In genomic region chr3:30538787-30539186, GRCh38 we compare ENCODE assay signal across 13 cellular contexts.
DNase-seq lines count a peak whose midpoint lies in the region; ATAC-seq and TF ChIP-seq lines count a peak whose summit lies in the region.
"Had no signal": no experiment of that assay in that cellular context is flagged by ENCODE, and none has a peak within 500 bp of the region (broad histone marks: within the 10 kb centered on the region; RNA-seq: fewer than 3 reads in every experiment).

No MANE protein-coding gene starts in this region.

- no peak for TF ChIP-seq CTCF in IMR-90 (conservative IDR thresholded peaks at IDR 0.05; ENCODE audit: low read depth, low read length)
- TF ChIP-seq CTCF in cardiac fibroblast (IDR thresholded peaks at IDR 0.05; ENCODE audit: low read depth, low read length): no peak
- no peak for TF ChIP-seq CTCF in prostate gland (IDR thresholded peaks at IDR 0.05)

- no peak overlapping the region for H3K27ac Mint-ChIP-seq in T-helper 2 cell treated with Interferon-gamma antibody and Interleukin-4, amounts not matched to agents 5 μg/mL and 100 μg/mL, for 36 hours
- H3K27ac Mint-ChIP-seq: dendritic cell treated with granulocyte-macrophage colony-stimulating factor and Interleukin-4, amounts not matched to agents 40 ng/mL and 50 ng/mL, for 4 days; nephron progenitor cell had no signal

- H2BK120ac ChIP-seq in IMR-90 (ENCODE audit: low read depth, low read length): peak overlapping the region; percentile 22; the same call in 1 of the 2 replicates

- H3K23ac ChIP-seq in IMR-90 (ENCODE audit: low read depth, low read length): no peak overlapping the region

- H3K9me1 ChIP-seq in IMR-90 (ENCODE audit: insufficient read depth, low read length): no peaks in the 10 kb centered on the region

- H3K27me3 ChIP-seq in IMR-90 (ENCODE audit: control insufficient read depth, insufficient read depth, low read length): no peaks in the 10 kb centered on the region
- H3K27me3 ChIP-seq in prostate gland (replicated peaks; ENCODE audit: insufficient read depth): no peaks in the 10 kb centered on the region

- H3K27ac ChIP-seq in IMR-90 (ENCODE audit: insufficient read depth, low read length) (no peak overlapping the region), prostate gland (no peak overlapping the region), substantia nigra (ENCODE audit: low read depth, low read length, poor library complexity, severe bottlenecking) (no peak overlapping the region)

- no peak overlapping the region for H3K4me3 ChIP-seq in IMR-90 (ENCODE audit: insufficient read depth, low read depth, low read length)
- no peak overlapping the region for H3K4me3 ChIP-seq in cardiac fibroblast (replicated peaks in 1 of 2; ENCODE audit: low read depth in 2 of 2, low read length in 2 of 2)
- H3K4me3 ChIP-seq in prostate gland: no peak overlapping the region

- peak overlapping the region; percentile 42; the same call in 1 of the 2 replicates for H4K5ac ChIP-seq in IMR-90 (ENCODE audit: low read depth, low read length)

- CTCF ChIA-PET in IMR-90 (lab: Yijun Ruan, JAX): no interaction called here

- no peak overlapping the region for H3K14ac ChIP-seq in IMR-90 (replicated peaks; ENCODE audit: low read depth, low read length)

- peak; percentile 59 for DNase-seq in COLO829 (ENCODE audit: low spot score)
- DNase-seq in IMR-90: peak; percentile 94
- peak; percentile 76 to 93 for DNase-seq in cardiac fibroblast (ENCODE audit: low read depth in 2 of 2)
- peak; percentile 91 for DNase-seq in non-pigmented ciliary epithelial cell (ENCODE audit: low read depth)
- no peak for DNase-seq in prostate gland (ENCODE audit: low spot score)
- DNase-seq in substantia nigra (lab: John Stamatoyannopoulos, UW): no peak
- no peak for DNase-seq in T-helper 2 cell treated with Interferon-gamma antibody and Interleukin-4, amounts not matched to agents 5 μg/mL and 100 μg/mL, for 36 hours (ENCODE audit: low spot score)
- DNase-seq in T1000 (lab: John Stamatoyannopoulos, UW): no peak
- DNase-seq: DMS79; NCI-H748 treated with DMSO at 0.1 percent for 48 hours; nephron progenitor cell; stimulated activated CD4-positive, alpha-beta T cell treated with anti-CD3 and anti-CD28 coated beads, Interleukin-4, amount 100 ng/mL, for 4 hours had no signal

- no peak overlapping the region for H2AK5ac ChIP-seq in IMR-90 (ENCODE audit: low read depth, low read length)

- dilution Hi-C loops in IMR-90 (cut with HindIII; ENCODE audit: low sequenced_read_pairs, unreplicated experiment): no loop called here

- TF ChIP-seq RAD21 in IMR-90 (IDR thresholded peaks at IDR 0.05; ENCODE audit: low read length): peak; percentile 10; the same call in 1 of the 2 replicates

- peak overlapping the region; percentile 58; the same call in 1 of the 2 replicates for H2BK20ac ChIP-seq in IMR-90 (ENCODE audit: low read depth, low read length)

- H4K91ac ChIP-seq in IMR-90 (ENCODE audit: insufficient read depth, low read depth, low read length): no peak overlapping the region

- H3K9me3 ChIP-seq in IMR-90 (ENCODE audit: control insufficient read depth, insufficient read depth, low read length) (no peaks in the 10 kb centered on the region), prostate gland (no peaks in the 10 kb centered on the region)

- no peaks in the 10 kb centered on the region for H3K79me1 ChIP-seq in IMR-90 (ENCODE audit: low read depth in 1 of 2, low read length in 2 of 2)

- H4K8ac ChIP-seq in IMR-90 (ENCODE audit: low read depth in 2 of 2, low read length in 2 of 2): peak overlapping the region in 1 of 2 experiments; percentile 17; a peak in 2 of 4 replicates

- no CpG with 5 or more reads among the region's 1 CpG for WGBS in IMR-90 (ENCODE audit: extremely low coverage in 2 of 2, insufficient read length in 1 of 2), 2 experiments
- WGBS in prostate gland: 36% methylated on average over 1 of the region's 1 CpG

- H3K4me1 ChIP-seq in IMR-90 (ENCODE audit: control insufficient read depth, insufficient read depth, low read length) (peaks cover 5% of the 10 kb centered on the region; the same call in 1 of the 2 replicates), prostate gland (replicated peaks) (no peaks in the 10 kb centered on the region)

- H3K4me2 ChIP-seq in IMR-90 (ENCODE audit: low read depth, low read length): peak overlapping the region; percentile 4; the same call in 1 of the 2 replicates

- ATAC-seq in IMR-90 (ENCODE audit: low read depth): peak; percentile 87

- H3K4me1 Mint-ChIP-seq in T-helper 2 cell treated with Interferon-gamma antibody and Interleukin-4, amounts not matched to agents 5 μg/mL and 100 μg/mL, for 36 hours (ENCODE audit: low read depth): peaks cover 2% of the 10 kb centered on the region
- H3K4me1 Mint-ChIP-seq: nephron progenitor cell had no signal

- H3K27me3 Mint-ChIP-seq in T-helper 2 cell treated with Interferon-gamma antibody and Interleukin-4, amounts not matched to agents 5 μg/mL and 100 μg/mL, for 36 hours (ENCODE audit: low read depth): no peaks in the 10 kb centered on the region

- no peaks in the 10 kb centered on the region for H3K36me3 ChIP-seq in IMR-90 (ENCODE audit: control insufficient read depth, insufficient read depth, low read length)
- H3K36me3 ChIP-seq in prostate gland: no peaks in the 10 kb centered on the region

- intact Hi-C loops in IMR-90 (cut with micrococcal nuclease) (no loop called here), prostate gland (cut with DNase I) (no loop called here)

- in situ Hi-C loops in IMR-90 (cut with MboI; ENCODE audit: low sequenced_read_pairs): no loop called here

- TF ChIP-seq POLR2A in IMR-90 (IDR thresholded peaks at IDR 0.05; ENCODE audit: low read depth, low read length) (no peak), prostate gland (IDR thresholded peaks at IDR 0.05) (no peak)

- no peak overlapping the region for H3K56ac ChIP-seq in IMR-90 (ENCODE audit: extremely low read depth, insufficient read depth, low read length)

- no TSS peak for BruUV-seq in IMR-90 (replicated peaks; lab: Mats Ljungman, UMichigan)

- H3K4ac ChIP-seq in IMR-90 (ENCODE audit: low read depth, low read length): no peak overlapping the region

- H2BK15ac ChIP-seq in IMR-90 (ENCODE audit: low read depth, low read length): 0 out of 3 replicates have a peak overlapping the region, but pooled peaks have one; percentile 10

- H2BK5ac ChIP-seq in IMR-90 (ENCODE audit: low read depth, low read length, poor library complexity, severe bottlenecking): peak overlapping the region; percentile 27

- H3K36me3 Mint-ChIP-seq in T-helper 2 cell treated with Interferon-gamma antibody and Interleukin-4, amounts not matched to agents 5 μg/mL and 100 μg/mL, for 36 hours (ENCODE audit: low read depth): no peaks in the 10 kb centered on the region

- H3K18ac ChIP-seq in IMR-90 (ENCODE audit: low read depth, low read length): no peak overlapping the region; the same call in 1 of the 2 replicates

- peaks cover 7% of the 10 kb centered on the region for H3K9me3 Mint-ChIP-seq in T-helper 2 cell treated with Interferon-gamma antibody and Interleukin-4, amounts not matched to agents 5 μg/mL and 100 μg/mL, for 36 hours

- no peaks in the 10 kb centered on the region for H4K20me1 ChIP-seq in IMR-90 (ENCODE audit: insufficient read depth, low read length)

- H2AFZ ChIP-seq in IMR-90 (replicated peaks; ENCODE audit: low read length, poor library complexity): no peak overlapping the region

- POLR2A ChIA-PET in IMR-90 (lab: Charles Lee; ENCODE audit: unreplicated experiment): no interaction called here

- no peak overlapping the region for H3K4me3 Mint-ChIP-seq in T-helper 2 cell treated with Interferon-gamma antibody and Interleukin-4, amounts not matched to agents 5 μg/mL and 100 μg/mL, for 36 hours
- H3K4me3 Mint-ChIP-seq: dendritic cell treated with granulocyte-macrophage colony-stimulating factor and Interleukin-4, amounts not matched to agents 40 ng/mL and 50 ng/mL, for 4 days; nephron progenitor cell had no signal

- no peak overlapping the region for H3K9ac ChIP-seq in IMR-90 (ENCODE audit: low read depth, low read length)

- no peak overlapping the region for H2AK9ac ChIP-seq in IMR-90 (replicated peaks; ENCODE audit: low read depth, low read length, poor library complexity)

TF ChIP-seq in IMR-90, 13 proteins besides CTCF, POLR2A, EP300 and RAD21:
- TF ChIP-seq BHLHE40 (IDR thresholded peaks at IDR 0.05; ENCODE audit: low read depth, low read length): no peak
- TF ChIP-seq RFX5 (IDR thresholded peaks at IDR 0.05; ENCODE audit: low read depth, low read length): no peak
- TF ChIP-seq MAFK (IDR thresholded peaks at IDR 0.05; ENCODE audit: low read depth, low read length): no peak
- TF ChIP-seq RCOR1 (IDR thresholded peaks at IDR 0.05; ENCODE audit: insufficient replicate concordance, low read length): no peak

Comparison
In these comparisons a context has a peak if more than half of its experiments do, and no peak if none do; other contexts are left out.
1. DNase-seq: peak in COLO829 (single experiment), IMR-90 (single experiment), cardiac fibroblast (2 of 2) and non-pigmented ciliary epithelial cell (single experiment); none in prostate gland (single experiment), substantia nigra (0 of 49), T-helper 2 cell treated with Interferon-gamma antibody and Interleukin-4, amounts not matched to agents 5 μg/mL and 100 μg/mL, for 36 hours (single experiment) and T1000 (single experiment).